ENCODE assay signal across 8 cellular contexts in the genomic region with DNA sequence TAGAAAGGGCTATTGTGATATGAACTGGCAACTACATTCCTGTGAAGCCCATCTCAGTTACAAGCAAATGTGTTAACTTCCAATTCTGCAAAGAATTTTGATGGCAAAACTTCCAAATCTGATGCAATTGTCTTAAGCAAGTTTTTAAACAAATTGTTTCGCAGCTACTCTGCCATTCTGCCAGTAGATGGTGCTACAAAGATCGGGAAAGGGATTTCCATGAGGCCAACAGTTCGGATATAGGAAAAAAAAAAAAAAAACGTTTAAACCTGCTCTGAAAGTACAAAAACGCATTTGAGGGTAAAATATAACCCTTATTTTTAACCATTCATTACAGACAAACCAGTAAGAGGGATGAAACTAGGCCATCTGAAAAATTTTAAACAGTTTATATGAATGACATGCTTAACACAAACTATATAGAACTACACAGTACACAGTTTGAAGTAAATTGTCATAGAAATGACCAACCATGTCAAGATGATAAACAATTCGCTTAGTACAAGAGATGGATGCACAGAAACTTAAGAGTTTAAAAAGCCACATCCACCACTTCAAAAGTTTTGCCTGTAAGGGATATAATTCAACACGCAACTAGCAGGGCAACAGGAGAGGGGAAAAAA. TPM values are rescaled to one million over a fixed set of nuclear protein-coding genes. Genes with fewer than 3 reads are reported as not detected.
DNase-seq lines count a peak whose midpoint lies in the region; ATAC-seq, FAIRE-seq and TF ChIP-seq lines count a peak whose summit lies in the region.

No MANE protein-coding gene starts in this region.

- WGBS in adrenal gland, 4 donors = 1 to 3% (median 1%) methylated on average over 7 of the region's 7 CpGs
- WGBS in small intestine, 3 donors = 0 to 1% (median 1%) methylated on average over 7 of the region's 7 CpGs

- peaks cover 26% of the 10 kb centered on the region for H3K36me3 ChIP-seq in BE2C
- no peaks in the 10 kb centered on the region for H3K36me3 ChIP-seq in adrenal gland (replicated peaks in 1 of 2)
- peaks cover 16% of the 10 kb centered on the region for H3K36me3 ChIP-seq in iPS-18a (ENCODE audit: control insufficient read depth, low read depth, low read length)
- H3K36me3 ChIP-seq in small intestine (ENCODE audit: control insufficient read depth in 2 of 2, insufficient read depth in 2 of 2, low read length in 2 of 2) = peaks cover 0 to 3% of the 10 kb centered on the region in 2 donors

- H3K4me1 ChIP-seq in BE2C (peaks cover 8% of the 10 kb centered on the region), adrenal gland (replicated peaks in 1 of 2) (peaks cover 19 to 51% of the 10 kb centered on the region in 2 donors), iPS-18a (ENCODE audit: control insufficient read depth, low read depth, low read length) (peaks cover 15% of the 10 kb centered on the region), small intestine (ENCODE audit: control insufficient read depth in 2 of 2, insufficient read depth in 1 of 2, low read depth in 1 of 2, low read length in 1 of 2) (peaks cover 0 to 2% of the 10 kb centered on the region in 2 donors)

- H3K27ac ChIP-seq in adrenal gland (peak overlapping the region; percentile 61 to 100 (median 100)), iPS-18a (ENCODE audit: low read length) (peak overlapping the region; percentile 81), small intestine (ENCODE audit: low read depth in 1 of 2, low read length in 1 of 2) (peak overlapping the region in 1 of 2 donors; percentile 5)

- TF ChIP-seq CTCF in BE2C (IDR thresholded peaks at IDR 0.05; ENCODE audit: low read depth, low read length) = peak; percentile 89
- peak; percentile 74 for TF ChIP-seq CTCF in GM12873 (IDR thresholded peaks at IDR 0.05; ENCODE audit: insufficient read depth, low read depth, low read length, missing control alignments)
- TF ChIP-seq CTCF in adrenal gland (IDR thresholded peaks at IDR 0.05) = peak; percentile 63 to 84 (median 70)
- no peak for TF ChIP-seq CTCF in omental fat pad (IDR thresholded peaks at IDR 0.05)

- no peaks in the 10 kb centered on the region for H3K9me3 ChIP-seq in BE2C
- H3K9me3 ChIP-seq in adrenal gland (replicated peaks in 1 of 3) = no peaks in the 10 kb centered on the region
- no peaks in the 10 kb centered on the region for H3K9me3 ChIP-seq in iPS-18a (ENCODE audit: control insufficient read depth, low read depth, low read length)
- no peaks in the 10 kb centered on the region for H3K9me3 ChIP-seq in small intestine (ENCODE audit: control insufficient read depth, low read depth)

- peak overlapping the region; percentile 99 for H3K9ac ChIP-seq in iPS-18a (ENCODE audit: low read length)

- peak in 1 of 2 donors; percentile 11 for TF ChIP-seq POLR2A in adrenal gland (IDR thresholded peaks at IDR 0.05)

- no peak for FAIRE-seq in small intestine (lab: Jason Lieb, UNC)

- intact Hi-C loops in adrenal gland (cut with DNase I) = no loop called here

- DNase-seq in BE2C (peak; percentile 33), NCI-H345 (lab: John Stamatoyannopoulos, UW) (peak; percentile 57), adrenal gland (peak; percentile 29 to 65 (median 46)), small intestine (peak; percentile 69), omental fat pad (ENCODE audit: low spot score) (no peak)

- ATAC-seq in HG02798 (IDR thresholded peaks at IDR 0.05; ENCODE audit: poor library complexity, unreplicated experiment) (no peak), omental fat pad (ENCODE audit: low FRiP score) (no peak)

- H3K27me3 ChIP-seq in BE2C (no peaks in the 10 kb centered on the region), adrenal gland (no peaks in the 10 kb centered on the region), iPS-18a (ENCODE audit: control insufficient read depth, insufficient read depth, low read length) (no peaks in the 10 kb centered on the region), small intestine (ENCODE audit: control insufficient read depth in 2 of 2, insufficient read depth in 2 of 2, low read length in 2 of 2) (no peaks in the 10 kb centered on the region)

- H3K4me3 ChIP-seq in BE2C (ENCODE audit: low read depth, low read length) (peak overlapping the region; percentile 94), adrenal gland (peak overlapping the region in 3 of 4 donors; percentile 0 to 97 (median 89)), iPS-18a (ENCODE audit: low read length) (peak overlapping the region; percentile 93), small intestine (ENCODE audit: low read depth in 1 of 2, low read length in 2 of 2) (peak overlapping the region in 1 of 2 donors; percentile 85)

RNA-seq across cellular contexts. Expression of gene HNRNPA0, which starts 2.2 kb away (rescaled TPM):
- 55.4 TPM for polyA plus RNA-seq in BE2C (2012; ENCODE audit: insufficient read depth, insufficient read length, low read depth)
- total RNA-seq in adrenal gland = 10 to 100 TPM in 7 of 8 donors, 1 to 10 TPM in 1; 8.9 to 45.5 (median 21.8) TPM
- 10 to 100 TPM; 16.9 to 19.8 (median 19.1) TPM for polyA plus RNA-seq in adrenal gland
- polyA plus RNA-seq in small intestine = 10 to 100 TPM; 17.6 to 38.6 (median 17.7) TPM
- total RNA-seq in omental fat pad = 10 to 100 TPM in 3 of 4 donors, 1 to 10 TPM in 1; 9.7 to 16.9 (median 12.8) TPM

RNA-seq across cellular contexts. Expression of gene KLHL3, which starts 16.1 kb away (rescaled TPM):
- 2.5 TPM for polyA plus RNA-seq in BE2C (2012; ENCODE audit: insufficient read depth, insufficient read length, low read depth)
- total RNA-seq in adrenal gland = 10 to 100 TPM in 7 of 8 donors, 1 to 10 TPM in 1; 7.5 to 28.6 (median 14.4) TPM
- polyA plus RNA-seq in adrenal gland = 10 to 100 TPM in 1 of 3 donors, 1 to 10 TPM in 2; 3.1 to 13.8 (median 8.7) TPM
- 1 to 10 TPM in 1 of 3 donors, under 1 TPM in 2; 0.67 to 2.8 (median 0.81) TPM for polyA plus RNA-seq in small intestine
- total RNA-seq in omental fat pad = 1 to 10 TPM; 1.8 to 9.8 (median 4.0) TPM

Comparison
In these comparisons a context has a peak if more than half of its experiments do, and no peak if none do; other contexts are left out.
1. CTCF ChIP-seq: peak in BE2C (single experiment), GM12873 (single experiment) and adrenal gland (6 of 6); none in omental fat pad (0 of 3).